ENCODE assay signal across 2 cellular contexts in the genomic region with DNA sequence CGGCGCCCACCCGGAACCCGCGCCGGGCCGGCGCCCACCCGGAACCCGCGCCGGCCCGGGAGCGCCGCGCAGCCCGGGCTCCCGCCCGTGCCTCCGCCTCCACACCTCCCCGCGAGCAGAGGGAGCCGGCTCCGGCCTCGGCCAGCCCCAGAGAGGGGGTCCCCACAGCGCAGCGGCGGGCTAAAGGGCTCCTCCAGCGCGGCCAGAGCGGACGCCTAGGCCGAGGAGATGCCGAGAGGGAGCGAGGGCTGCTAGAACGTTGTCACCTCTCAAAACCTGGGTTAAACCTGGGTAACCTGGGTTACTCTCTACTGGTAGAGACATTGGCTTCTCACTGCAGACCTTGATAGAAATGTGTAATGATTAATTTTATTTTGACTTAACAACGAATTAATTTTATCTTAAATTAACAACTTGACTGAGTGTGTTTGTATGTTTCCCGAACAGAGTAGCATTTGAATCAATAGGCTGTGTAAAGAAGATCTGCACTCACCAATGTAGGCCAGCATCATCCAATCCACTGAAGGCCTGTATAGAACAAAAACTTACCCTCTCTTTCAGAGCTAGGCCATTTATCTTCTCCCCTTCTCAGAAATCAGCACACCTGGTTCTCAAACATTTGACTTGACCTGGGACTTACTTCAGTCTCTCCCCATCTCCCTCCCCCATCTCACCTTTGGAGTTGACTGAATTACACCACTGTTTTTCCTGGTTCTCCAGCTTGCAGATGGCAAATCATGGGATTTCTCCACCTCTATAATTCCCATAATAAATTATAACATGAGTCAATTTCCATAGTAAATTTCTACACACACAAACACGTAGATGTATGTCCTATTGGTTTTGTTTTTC.
A peak's percentile ranks its signal among the peaks of the same experiment; 100 is the strongest.
TF ChIP-seq lines count a peak whose summit lies in the region.

No MANE protein-coding gene starts in this region.

TF ChIP-seq in liver, 16 proteins besides CTCF, POLR2A, EP300 and RAD21 (continued from another document):
- TF ChIP-seq, protein P1, sequence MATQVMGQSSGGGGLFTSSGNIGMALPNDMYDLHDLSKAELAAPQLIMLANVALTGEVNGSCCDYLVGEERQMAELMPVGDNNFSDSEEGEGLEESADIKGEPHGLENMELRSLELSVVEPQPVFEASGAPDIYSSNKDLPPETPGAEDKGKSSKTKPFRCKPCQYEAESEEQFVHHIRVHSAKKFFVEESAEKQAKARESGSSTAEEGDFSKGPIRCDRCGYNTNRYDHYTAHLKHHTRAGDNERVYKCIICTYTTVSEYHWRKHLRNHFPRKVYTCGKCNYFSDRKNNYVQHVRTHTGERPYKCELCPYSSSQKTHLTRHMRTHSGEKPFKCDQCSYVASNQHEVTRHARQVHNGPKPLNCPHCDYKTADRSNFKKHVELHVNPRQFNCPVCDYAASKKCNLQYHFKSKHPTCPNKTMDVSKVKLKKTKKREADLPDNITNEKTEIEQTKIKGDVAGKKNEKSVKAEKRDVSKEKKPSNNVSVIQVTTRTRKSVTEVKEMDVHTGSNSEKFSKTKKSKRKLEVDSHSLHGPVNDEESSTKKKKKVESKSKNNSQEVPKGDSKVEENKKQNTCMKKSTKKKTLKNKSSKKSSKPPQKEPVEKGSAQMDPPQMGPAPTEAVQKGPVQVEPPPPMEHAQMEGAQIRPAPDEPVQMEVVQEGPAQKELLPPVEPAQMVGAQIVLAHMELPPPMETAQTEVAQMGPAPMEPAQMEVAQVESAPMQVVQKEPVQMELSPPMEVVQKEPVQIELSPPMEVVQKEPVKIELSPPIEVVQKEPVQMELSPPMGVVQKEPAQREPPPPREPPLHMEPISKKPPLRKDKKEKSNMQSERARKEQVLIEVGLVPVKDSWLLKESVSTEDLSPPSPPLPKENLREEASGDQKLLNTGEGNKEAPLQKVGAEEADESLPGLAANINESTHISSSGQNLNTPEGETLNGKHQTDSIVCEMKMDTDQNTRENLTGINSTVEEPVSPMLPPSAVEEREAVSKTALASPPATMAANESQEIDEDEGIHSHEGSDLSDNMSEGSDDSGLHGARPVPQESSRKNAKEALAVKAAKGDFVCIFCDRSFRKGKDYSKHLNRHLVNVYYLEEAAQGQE (IDR thresholded peaks at IDR 0.05), result no peak
- no peak for TF ChIP-seq TAF1 (conservative IDR thresholded peaks at IDR 0.05)
- TF ChIP-seq, protein P2, sequence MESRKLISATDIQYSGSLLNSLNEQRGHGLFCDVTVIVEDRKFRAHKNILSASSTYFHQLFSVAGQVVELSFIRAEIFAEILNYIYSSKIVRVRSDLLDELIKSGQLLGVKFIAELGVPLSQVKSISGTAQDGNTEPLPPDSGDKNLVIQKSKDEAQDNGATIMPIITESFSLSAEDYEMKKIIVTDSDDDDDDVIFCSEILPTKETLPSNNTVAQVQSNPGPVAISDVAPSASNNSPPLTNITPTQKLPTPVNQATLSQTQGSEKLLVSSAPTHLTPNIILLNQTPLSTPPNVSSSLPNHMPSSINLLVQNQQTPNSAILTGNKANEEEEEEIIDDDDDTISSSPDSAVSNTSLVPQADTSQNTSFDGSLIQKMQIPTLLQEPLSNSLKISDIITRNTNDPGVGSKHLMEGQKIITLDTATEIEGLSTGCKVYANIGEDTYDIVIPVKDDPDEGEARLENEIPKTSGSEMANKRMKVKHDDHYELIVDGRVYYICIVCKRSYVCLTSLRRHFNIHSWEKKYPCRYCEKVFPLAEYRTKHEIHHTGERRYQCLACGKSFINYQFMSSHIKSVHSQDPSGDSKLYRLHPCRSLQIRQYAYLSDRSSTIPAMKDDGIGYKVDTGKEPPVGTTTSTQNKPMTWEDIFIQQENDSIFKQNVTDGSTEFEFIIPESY (IDR thresholded peaks at IDR 0.05), result no peak
- peak; percentile 8 to 30 for TF ChIP-seq HNF4A (conservative IDR thresholded peaks at IDR 0.05)
- TF ChIP-seq RXRA (IDR thresholded peaks at IDR 0.05), result no peak
- TF ChIP-seq FOXA1 (IDR thresholded peaks at IDR 0.05), result no peak
TF ChIP-seq in liver: peak in this region for 1.

TF ChIP-seq in HepG2, 621 proteins besides CTCF, POLR2A, EP300 and RAD21 (continued from another document):
- TF ChIP-seq, protein P3, sequence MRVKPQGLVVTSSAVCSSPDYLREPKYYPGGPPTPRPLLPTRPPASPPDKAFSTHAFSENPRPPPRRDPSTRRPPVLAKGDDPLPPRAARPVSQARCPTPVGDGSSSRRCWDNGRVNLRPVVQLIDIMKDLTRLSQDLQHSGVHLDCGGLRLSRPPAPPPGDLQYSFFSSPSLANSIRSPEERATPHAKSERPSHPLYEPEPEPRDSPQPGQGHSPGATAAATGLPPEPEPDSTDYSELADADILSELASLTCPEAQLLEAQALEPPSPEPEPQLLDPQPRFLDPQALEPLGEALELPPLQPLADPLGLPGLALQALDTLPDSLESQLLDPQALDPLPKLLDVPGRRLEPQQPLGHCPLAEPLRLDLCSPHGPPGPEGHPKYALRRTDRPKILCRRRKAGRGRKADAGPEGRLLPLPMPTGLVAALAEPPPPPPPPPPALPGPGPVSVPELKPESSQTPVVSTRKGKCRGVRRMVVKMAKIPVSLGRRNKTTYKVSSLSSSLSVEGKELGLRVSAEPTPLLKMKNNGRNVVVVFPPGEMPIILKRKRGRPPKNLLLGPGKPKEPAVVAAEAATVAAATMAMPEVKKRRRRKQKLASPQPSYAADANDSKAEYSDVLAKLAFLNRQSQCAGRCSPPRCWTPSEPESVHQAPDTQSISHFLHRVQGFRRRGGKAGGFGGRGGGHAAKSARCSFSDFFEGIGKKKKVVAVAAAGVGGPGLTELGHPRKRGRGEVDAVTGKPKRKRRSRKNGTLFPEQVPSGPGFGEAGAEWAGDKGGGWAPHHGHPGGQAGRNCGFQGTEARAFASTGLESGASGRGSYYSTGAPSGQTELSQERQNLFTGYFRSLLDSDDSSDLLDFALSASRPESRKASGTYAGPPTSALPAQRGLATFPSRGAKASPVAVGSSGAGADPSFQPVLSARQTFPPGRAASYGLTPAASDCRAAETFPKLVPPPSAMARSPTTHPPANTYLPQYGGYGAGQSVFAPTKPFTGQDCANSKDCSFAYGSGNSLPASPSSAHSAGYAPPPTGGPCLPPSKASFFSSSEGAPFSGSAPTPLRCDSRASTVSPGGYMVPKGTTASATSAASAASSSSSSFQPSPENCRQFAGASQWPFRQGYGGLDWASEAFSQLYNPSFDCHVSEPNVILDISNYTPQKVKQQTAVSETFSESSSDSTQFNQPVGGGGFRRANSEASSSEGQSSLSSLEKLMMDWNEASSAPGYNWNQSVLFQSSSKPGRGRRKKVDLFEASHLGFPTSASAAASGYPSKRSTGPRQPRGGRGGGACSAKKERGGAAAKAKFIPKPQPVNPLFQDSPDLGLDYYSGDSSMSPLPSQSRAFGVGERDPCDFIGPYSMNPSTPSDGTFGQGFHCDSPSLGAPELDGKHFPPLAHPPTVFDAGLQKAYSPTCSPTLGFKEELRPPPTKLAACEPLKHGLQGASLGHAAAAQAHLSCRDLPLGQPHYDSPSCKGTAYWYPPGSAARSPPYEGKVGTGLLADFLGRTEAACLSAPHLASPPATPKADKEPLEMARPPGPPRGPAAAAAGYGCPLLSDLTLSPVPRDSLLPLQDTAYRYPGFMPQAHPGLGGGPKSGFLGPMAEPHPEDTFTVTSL (CRISPR knock-in tag; IDR thresholded peaks at IDR 0.05; ENCODE audit: borderline replicate concordance), result no peak
- TF ChIP-seq ZNF558 (CRISPR knock-in tag; IDR thresholded peaks at IDR 0.05; ENCODE audit: borderline replicate concordance) (no peak), ZFYVE20 (CRISPR knock-in tag; IDR thresholded peaks at IDR 0.05; ENCODE audit: borderline replicate concordance, low read depth) (no peak), FOXO1 (CRISPR knock-in tag; IDR thresholded peaks at IDR 0.05) (no peak), HNRNPK (IDR thresholded peaks at IDR 0.05; ENCODE audit: low read depth, low read length, poor library complexity, severe bottlenecking) (no peak), ERF (CRISPR knock-in tag; IDR thresholded peaks at IDR 0.05) (no peak), ZNF333 (CRISPR knock-in tag; IDR thresholded peaks at IDR 0.05; ENCODE audit: borderline replicate concordance) (no peak), RXRA (CRISPR knock-in tag; IDR thresholded peaks at IDR 0.05) (no peak), ZNF232 (CRISPR knock-in tag; IDR thresholded peaks at IDR 0.05; ENCODE audit: borderline replicate concordance) (no peak), FOXA1 (IDR thresholded peaks at IDR 0.05) (no peak), FOXA1 (CRISPR knock-in tag; IDR thresholded peaks at IDR 0.05) (no peak), TP53 (CRISPR knock-in tag; conservative IDR thresholded peaks at IDR 0.05) (no peak), GABPA (IDR thresholded peaks at IDR 0.05; ENCODE audit: low read depth, low read length) (no peak), GABPA (CRISPR knock-in tag; IDR thresholded peaks at IDR 0.05; ENCODE audit: low read depth) (no peak)
- TF ChIP-seq, protein P4, sequence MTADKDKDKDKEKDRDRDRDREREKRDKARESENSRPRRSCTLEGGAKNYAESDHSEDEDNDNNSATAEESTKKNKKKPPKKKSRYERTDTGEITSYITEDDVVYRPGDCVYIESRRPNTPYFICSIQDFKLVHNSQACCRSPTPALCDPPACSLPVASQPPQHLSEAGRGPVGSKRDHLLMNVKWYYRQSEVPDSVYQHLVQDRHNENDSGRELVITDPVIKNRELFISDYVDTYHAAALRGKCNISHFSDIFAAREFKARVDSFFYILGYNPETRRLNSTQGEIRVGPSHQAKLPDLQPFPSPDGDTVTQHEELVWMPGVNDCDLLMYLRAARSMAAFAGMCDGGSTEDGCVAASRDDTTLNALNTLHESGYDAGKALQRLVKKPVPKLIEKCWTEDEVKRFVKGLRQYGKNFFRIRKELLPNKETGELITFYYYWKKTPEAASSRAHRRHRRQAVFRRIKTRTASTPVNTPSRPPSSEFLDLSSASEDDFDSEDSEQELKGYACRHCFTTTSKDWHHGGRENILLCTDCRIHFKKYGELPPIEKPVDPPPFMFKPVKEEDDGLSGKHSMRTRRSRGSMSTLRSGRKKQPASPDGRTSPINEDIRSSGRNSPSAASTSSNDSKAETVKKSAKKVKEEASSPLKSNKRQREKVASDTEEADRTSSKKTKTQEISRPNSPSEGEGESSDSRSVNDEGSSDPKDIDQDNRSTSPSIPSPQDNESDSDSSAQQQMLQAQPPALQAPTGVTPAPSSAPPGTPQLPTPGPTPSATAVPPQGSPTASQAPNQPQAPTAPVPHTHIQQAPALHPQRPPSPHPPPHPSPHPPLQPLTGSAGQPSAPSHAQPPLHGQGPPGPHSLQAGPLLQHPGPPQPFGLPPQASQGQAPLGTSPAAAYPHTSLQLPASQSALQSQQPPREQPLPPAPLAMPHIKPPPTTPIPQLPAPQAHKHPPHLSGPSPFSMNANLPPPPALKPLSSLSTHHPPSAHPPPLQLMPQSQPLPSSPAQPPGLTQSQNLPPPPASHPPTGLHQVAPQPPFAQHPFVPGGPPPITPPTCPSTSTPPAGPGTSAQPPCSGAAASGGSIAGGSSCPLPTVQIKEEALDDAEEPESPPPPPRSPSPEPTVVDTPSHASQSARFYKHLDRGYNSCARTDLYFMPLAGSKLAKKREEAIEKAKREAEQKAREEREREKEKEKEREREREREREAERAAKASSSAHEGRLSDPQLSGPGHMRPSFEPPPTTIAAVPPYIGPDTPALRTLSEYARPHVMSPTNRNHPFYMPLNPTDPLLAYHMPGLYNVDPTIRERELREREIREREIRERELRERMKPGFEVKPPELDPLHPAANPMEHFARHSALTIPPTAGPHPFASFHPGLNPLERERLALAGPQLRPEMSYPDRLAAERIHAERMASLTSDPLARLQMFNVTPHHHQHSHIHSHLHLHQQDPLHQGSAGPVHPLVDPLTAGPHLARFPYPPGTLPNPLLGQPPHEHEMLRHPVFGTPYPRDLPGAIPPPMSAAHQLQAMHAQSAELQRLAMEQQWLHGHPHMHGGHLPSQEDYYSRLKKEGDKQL (CRISPR knock-in tag; IDR thresholded peaks at IDR 0.05; ENCODE audit: low read depth), result no peak
- TF ChIP-seq, protein P5, sequence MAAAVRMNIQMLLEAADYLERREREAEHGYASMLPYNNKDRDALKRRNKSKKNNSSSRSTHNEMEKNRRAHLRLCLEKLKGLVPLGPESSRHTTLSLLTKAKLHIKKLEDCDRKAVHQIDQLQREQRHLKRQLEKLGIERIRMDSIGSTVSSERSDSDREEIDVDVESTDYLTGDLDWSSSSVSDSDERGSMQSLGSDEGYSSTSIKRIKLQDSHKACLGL (CRISPR knock-in tag; IDR thresholded peaks at IDR 0.05), result no peak
- TF ChIP-seq, protein P6, sequence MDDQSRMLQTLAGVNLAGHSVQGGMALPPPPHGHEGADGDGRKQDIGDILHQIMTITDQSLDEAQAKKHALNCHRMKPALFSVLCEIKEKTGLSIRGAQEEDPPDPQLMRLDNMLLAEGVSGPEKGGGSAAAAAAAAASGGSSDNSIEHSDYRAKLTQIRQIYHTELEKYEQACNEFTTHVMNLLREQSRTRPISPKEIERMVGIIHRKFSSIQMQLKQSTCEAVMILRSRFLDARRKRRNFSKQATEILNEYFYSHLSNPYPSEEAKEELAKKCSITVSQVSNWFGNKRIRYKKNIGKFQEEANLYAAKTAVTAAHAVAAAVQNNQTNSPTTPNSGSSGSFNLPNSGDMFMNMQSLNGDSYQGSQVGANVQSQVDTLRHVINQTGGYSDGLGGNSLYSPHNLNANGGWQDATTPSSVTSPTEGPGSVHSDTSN (CRISPR knock-in tag; IDR thresholded peaks at IDR 0.05; ENCODE audit: borderline replicate concordance), result no peak
- TF ChIP-seq, protein P7, sequence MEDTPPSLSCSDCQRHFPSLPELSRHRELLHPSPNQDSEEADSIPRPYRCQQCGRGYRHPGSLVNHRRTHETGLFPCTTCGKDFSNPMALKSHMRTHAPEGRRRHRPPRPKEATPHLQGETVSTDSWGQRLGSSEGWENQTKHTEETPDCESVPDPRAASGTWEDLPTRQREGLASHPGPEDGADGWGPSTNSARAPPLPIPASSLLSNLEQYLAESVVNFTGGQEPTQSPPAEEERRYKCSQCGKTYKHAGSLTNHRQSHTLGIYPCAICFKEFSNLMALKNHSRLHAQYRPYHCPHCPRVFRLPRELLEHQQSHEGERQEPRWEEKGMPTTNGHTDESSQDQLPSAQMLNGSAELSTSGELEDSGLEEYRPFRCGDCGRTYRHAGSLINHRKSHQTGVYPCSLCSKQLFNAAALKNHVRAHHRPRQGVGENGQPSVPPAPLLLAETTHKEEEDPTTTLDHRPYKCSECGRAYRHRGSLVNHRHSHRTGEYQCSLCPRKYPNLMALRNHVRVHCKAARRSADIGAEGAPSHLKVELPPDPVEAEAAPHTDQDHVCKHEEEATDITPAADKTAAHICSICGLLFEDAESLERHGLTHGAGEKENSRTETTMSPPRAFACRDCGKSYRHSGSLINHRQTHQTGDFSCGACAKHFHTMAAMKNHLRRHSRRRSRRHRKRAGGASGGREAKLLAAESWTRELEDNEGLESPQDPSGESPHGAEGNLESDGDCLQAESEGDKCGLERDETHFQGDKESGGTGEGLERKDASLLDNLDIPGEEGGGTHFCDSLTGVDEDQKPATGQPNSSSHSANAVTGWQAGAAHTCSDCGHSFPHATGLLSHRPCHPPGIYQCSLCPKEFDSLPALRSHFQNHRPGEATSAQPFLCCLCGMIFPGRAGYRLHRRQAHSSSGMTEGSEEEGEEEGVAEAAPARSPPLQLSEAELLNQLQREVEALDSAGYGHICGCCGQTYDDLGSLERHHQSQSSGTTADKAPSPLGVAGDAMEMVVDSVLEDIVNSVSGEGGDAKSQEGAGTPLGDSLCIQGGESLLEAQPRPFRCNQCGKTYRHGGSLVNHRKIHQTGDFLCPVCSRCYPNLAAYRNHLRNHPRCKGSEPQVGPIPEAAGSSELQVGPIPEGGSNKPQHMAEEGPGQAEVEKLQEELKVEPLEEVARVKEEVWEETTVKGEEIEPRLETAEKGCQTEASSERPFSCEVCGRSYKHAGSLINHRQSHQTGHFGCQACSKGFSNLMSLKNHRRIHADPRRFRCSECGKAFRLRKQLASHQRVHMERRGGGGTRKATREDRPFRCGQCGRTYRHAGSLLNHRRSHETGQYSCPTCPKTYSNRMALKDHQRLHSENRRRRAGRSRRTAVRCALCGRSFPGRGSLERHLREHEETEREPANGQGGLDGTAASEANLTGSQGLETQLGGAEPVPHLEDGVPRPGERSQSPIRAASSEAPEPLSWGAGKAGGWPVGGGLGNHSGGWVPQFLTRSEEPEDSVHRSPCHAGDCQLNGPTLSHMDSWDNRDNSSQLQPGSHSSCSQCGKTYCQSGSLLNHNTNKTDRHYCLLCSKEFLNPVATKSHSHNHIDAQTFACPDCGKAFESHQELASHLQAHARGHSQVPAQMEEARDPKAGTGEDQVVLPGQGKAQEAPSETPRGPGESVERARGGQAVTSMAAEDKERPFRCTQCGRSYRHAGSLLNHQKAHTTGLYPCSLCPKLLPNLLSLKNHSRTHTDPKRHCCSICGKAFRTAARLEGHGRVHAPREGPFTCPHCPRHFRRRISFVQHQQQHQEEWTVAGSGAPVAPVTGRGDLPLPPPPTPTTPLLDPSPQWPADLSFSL (CRISPR knock-in tag; IDR thresholded peaks at IDR 0.05), result no peak
